1 cellular context compared by ENCODE assay signal in genomic region chr16:88613293-88613692, GRCh38.
A peak's percentile ranks its signal among the peaks of the same experiment; 100 is the strongest.
TF ChIP-seq lines count a peak whose summit lies in the region.

No MANE protein-coding gene starts in this region.

TF ChIP-seq in K562, 482 proteins besides CTCF, POLR2A, EP300 and RAD21 (continues in another document):
- no peak for TF ChIP-seq RB1 (IDR thresholded peaks at IDR 0.05; ENCODE audit: low read depth)
- no peak for TF ChIP-seq NCOA6 (IDR thresholded peaks at IDR 0.05)
- TF ChIP-seq NR3C1 (CRISPR knock-in tag; IDR thresholded peaks at IDR 0.05), result no peak
- TF ChIP-seq ZNF431 (CRISPR knock-in tag; IDR thresholded peaks at IDR 0.05), result no peak
- TF ChIP-seq NCOA1 (IDR thresholded peaks at IDR 0.05; ENCODE audit: low read depth), result no peak
- no peak for TF ChIP-seq SMAD3 (CRISPR knock-in tag; conservative IDR thresholded peaks at IDR 0.05)
- no peak for TF ChIP-seq ELF4 (CRISPR knock-in tag; IDR thresholded peaks at IDR 0.05)
- no peak for TF ChIP-seq ATF7 (IDR thresholded peaks at IDR 0.05)
- TF ChIP-seq JUNB (CRISPR knock-in tag; conservative IDR thresholded peaks at IDR 0.05), result no peak
- no peak for TF ChIP-seq ZNF785 (CRISPR knock-in tag; IDR thresholded peaks at IDR 0.05)
- TF ChIP-seq ZNF644 (tag; IDR thresholded peaks at IDR 0.05; ENCODE audit: low read depth), result no peak
- TF ChIP-seq ZNF217 (CRISPR knock-in tag; IDR thresholded peaks at IDR 0.05), result no peak
- no peak for TF ChIP-seq ZNF280B (CRISPR knock-in tag; IDR thresholded peaks at IDR 0.05)
- peak in 1 of 2 experiments; percentile 53; a peak in 1 of 4 replicates for TF ChIP-seq FOXK2 (conservative IDR thresholded peaks at IDR 0.05 in 1 of 2, IDR thresholded peaks at IDR 0.05 in 1 of 2; ENCODE audit: low read depth in 2 of 2)
- no peak for TF ChIP-seq SETDB1 (IDR thresholded peaks at IDR 0.05; ENCODE audit: low read length)
- no peak for TF ChIP-seq MAZ (CRISPR knock-in tag; conservative IDR thresholded peaks at IDR 0.05 in 1 of 2, IDR thresholded peaks at IDR 0.05 in 1 of 2)
- no peak for TF ChIP-seq U2AF1 (optimal IDR thresholded peaks at IDR 0.05; ENCODE audit: low read depth, low read length)
- no peak for TF ChIP-seq ZNF318 (IDR thresholded peaks at IDR 0.05; ENCODE audit: borderline replicate concordance in 1 of 2, low read depth in 1 of 2)
- no peak for TF ChIP-seq TAF15 (IDR thresholded peaks at IDR 0.05; ENCODE audit: low read depth, low read length)
- TF ChIP-seq SMARCA5 (IDR thresholded peaks at IDR 0.05), result no peak
- no peak for TF ChIP-seq ZNF507 (tag; conservative IDR thresholded peaks at IDR 0.05)
- TF ChIP-seq PKNOX1 (IDR thresholded peaks at IDR 0.05), result peak; percentile 48
- no peak for TF ChIP-seq ETV1 (tag; conservative IDR thresholded peaks at IDR 0.05; ENCODE audit: low read depth)
- 0 out of 2 replicates have a peak, but pooled peaks have one; percentile 13 for TF ChIP-seq SMC3 (conservative IDR thresholded peaks at IDR 0.05; ENCODE audit: insufficient read depth, low read depth, low read length)
- no peak for TF ChIP-seq ZNF57 (CRISPR knock-in tag; IDR thresholded peaks at IDR 0.05)
- no peak for TF ChIP-seq KLF1 (tag; IDR thresholded peaks at IDR 0.05)
- no peak for TF ChIP-seq RAD51 (IDR thresholded peaks at IDR 0.05; ENCODE audit: borderline replicate concordance, low read depth)
- 0 out of 2 replicates have a peak, but pooled peaks have one; percentile 30 for TF ChIP-seq ATF3 (IDR thresholded peaks at IDR 0.05)
- TF ChIP-seq ATF3 (CRISPR knock-in tag; conservative IDR thresholded peaks at IDR 0.05), result no peak
- no peak for TF ChIP-seq CBX5 (IDR thresholded peaks at IDR 0.05; ENCODE audit: borderline replicate concordance, low read depth)
- TF ChIP-seq E2F1 (CRISPR knock-in tag; IDR thresholded peaks at IDR 0.05), result no peak
- no peak for TF ChIP-seq RBBP5 (IDR thresholded peaks at IDR 0.05; ENCODE audit: borderline replicate concordance, insufficient read depth, low read length, poor library complexity, severe bottlenecking)
- TF ChIP-seq ATF2 (CRISPR knock-in tag; IDR thresholded peaks at IDR 0.05), result no peak
- no peak for TF ChIP-seq CBX2 (IDR thresholded peaks at IDR 0.05; ENCODE audit: insufficient read depth, low read length, poor library complexity, severe bottlenecking)
- TF ChIP-seq ZNF512 (tag; IDR thresholded peaks at IDR 0.05), result no peak
- TF ChIP-seq FUS (optimal IDR thresholded peaks at IDR 0.05; ENCODE audit: low read depth, low read length), result no peak
- TF ChIP-seq TFAP4 (CRISPR knock-in tag; IDR thresholded peaks at IDR 0.05; ENCODE audit: borderline replicate concordance), result no peak
- TF ChIP-seq EHMT2 (IDR thresholded peaks at IDR 0.05), result no peak
- TF ChIP-seq ZNF143 (CRISPR knock-in tag; IDR thresholded peaks at IDR 0.05), result no peak
- TF ChIP-seq SFPQ (IDR thresholded peaks at IDR 0.05; ENCODE audit: low read depth, low read length), result no peak
- no peak for TF ChIP-seq ZNF121 (CRISPR knock-in tag; conservative IDR thresholded peaks at IDR 0.05)
- no peak for TF ChIP-seq MTA2 (IDR thresholded peaks at IDR 0.05; ENCODE audit: low read depth)
- TF ChIP-seq NFIX (CRISPR knock-in tag; IDR thresholded peaks at IDR 0.05; ENCODE audit: low read depth), result no peak
